Comparison of ENCODE assay signal across 11 cellular contexts in the genomic region with DNA sequence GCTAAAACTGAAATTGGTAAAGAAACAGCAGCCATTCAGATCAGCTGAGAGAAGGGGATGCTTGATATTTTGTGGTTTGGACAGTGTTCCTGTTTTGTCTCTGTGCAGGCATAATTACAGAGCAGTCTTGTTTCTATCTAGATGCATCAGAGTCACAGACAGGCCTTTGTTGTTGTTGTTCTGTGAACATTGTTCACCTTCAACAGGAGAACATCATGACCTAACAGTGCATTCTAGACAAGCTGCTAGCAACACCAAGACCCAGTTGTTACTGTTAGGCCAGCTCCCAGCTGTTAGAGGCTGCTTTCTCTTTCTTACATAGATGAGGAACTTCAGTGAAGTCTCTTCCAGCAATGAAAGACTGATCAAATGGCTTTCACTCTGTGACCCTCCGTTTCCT. TPM values are rescaled to one million over a fixed set of nuclear protein-coding genes. Genes with fewer than 3 reads are reported as not detected.
A peak's percentile ranks its signal among the peaks of the same experiment; 100 is the strongest.
DNase-seq lines count a peak whose midpoint lies in the region; ATAC-seq and TF ChIP-seq lines count a peak whose summit lies in the region.
"Had no signal": no experiment of that assay in that cellular context is flagged by ENCODE, and none has a peak within 500 bp of the region (broad histone marks: within the 10 kb centered on the region; RNA-seq: fewer than 3 reads in every experiment).

No MANE protein-coding gene starts in this region.

- no peak overlapping the region for H3K23ac ChIP-seq in mesendoderm (ENCODE audit: low read length)

- no peak overlapping the region for H3K56ac ChIP-seq in mesendoderm (ENCODE audit: low read length)

- H3K36me3 ChIP-seq in upper lobe of right lung (no peaks in the 10 kb centered on the region), mesendoderm (ENCODE audit: control insufficient read depth, insufficient read depth, low read length) (no peaks in the 10 kb centered on the region)
- H3K36me3 ChIP-seq: SJCRH30 had no signal

- no peak for DNase-seq in activated naive CD4-positive, alpha-beta T cell treated with anti-CD3 and anti-CD28 coated beads, Interleukin-2, amount 50 U/mL, for 16 hours
- DNase-seq in T-helper 2 cell treated with Interferon-gamma antibody and Interleukin-4, amounts not matched to agents 5 μg/mL and 100 μg/mL, for 36 hours (ENCODE audit: low spot score), result no peak
- DNase-seq in effector memory CD8-positive, alpha-beta T cell, result peak in 2 of 3 experiments; percentile 15 to 16
- DNase-seq in upper lobe of right lung, result no peak
- no peak for DNase-seq in foreskin keratinocyte
- DNase-seq in mesendoderm, result no peak
- DNase-seq: GF-D8, SJCRH30 had no signal

- no peak overlapping the region for H3K4ac ChIP-seq in mesendoderm (ENCODE audit: low read depth, low read length)

- H3K27ac ChIP-seq in upper lobe of right lung (peak overlapping the region; percentile 31), foreskin keratinocyte (no peak overlapping the region), mesendoderm (ENCODE audit: low read depth, low read length) (no peak overlapping the region)
- H3K27ac ChIP-seq: SJCRH30 had no signal

- H3K9ac ChIP-seq in mesendoderm (ENCODE audit: low read length), result no peak overlapping the region

- H3K18ac ChIP-seq in mesendoderm (ENCODE audit: low read length), result no peak overlapping the region

- H2BK5ac ChIP-seq in mesendoderm (ENCODE audit: low read length), result no peak overlapping the region

- H3K4me1 Mint-ChIP-seq in activated naive CD4-positive, alpha-beta T cell treated with anti-CD3 and anti-CD28 coated beads, Interleukin-2, amount 50 U/mL, for 24 hours, result peaks cover 49% of the 10 kb centered on the region
- peaks cover 17% of the 10 kb centered on the region for H3K4me1 Mint-ChIP-seq in T-helper 2 cell treated with Interferon-gamma antibody and Interleukin-4, amounts not matched to agents 5 μg/mL and 100 μg/mL, for 36 hours (ENCODE audit: low read depth)
- peaks cover 14 to 19% of the 10 kb centered on the region in 2 donors for H3K4me1 Mint-ChIP-seq in effector memory CD8-positive, alpha-beta T cell (ENCODE audit: low read depth in 2 of 2)

- H2BK120ac ChIP-seq in mesendoderm (ENCODE audit: low read depth, low read length), result no peak overlapping the region

- peaks cover 9% of the 10 kb centered on the region for H3K36me3 Mint-ChIP-seq in activated naive CD4-positive, alpha-beta T cell treated with anti-CD3 and anti-CD28 coated beads, Interleukin-2, amount 50 U/mL, for 24 hours
- peaks cover 12% of the 10 kb centered on the region for H3K36me3 Mint-ChIP-seq in T-helper 2 cell treated with Interferon-gamma antibody and Interleukin-4, amounts not matched to agents 5 μg/mL and 100 μg/mL, for 36 hours (ENCODE audit: low read depth)
- no peaks in the 10 kb centered on the region for H3K36me3 Mint-ChIP-seq in effector memory CD8-positive, alpha-beta T cell (ENCODE audit: insufficient read depth)

- intact Hi-C loops in upper lobe of right lung (cut with DNase I), result no loop called here

- no peak overlapping the region for H3K4me2 ChIP-seq in mesendoderm (ENCODE audit: low read length)

- TF ChIP-seq CTCF in upper lobe of right lung (IDR thresholded peaks at IDR 0.05) (no peak), foreskin keratinocyte (conservative IDR thresholded peaks at IDR 0.05) (no peak)

- peak overlapping the region; percentile 67 for H3K4me3 Mint-ChIP-seq in activated naive CD4-positive, alpha-beta T cell treated with anti-CD3 and anti-CD28 coated beads, Interleukin-2, amount 50 U/mL, for 24 hours
- H3K4me3 Mint-ChIP-seq in T-helper 2 cell treated with Interferon-gamma antibody and Interleukin-4, amounts not matched to agents 5 μg/mL and 100 μg/mL, for 36 hours, result peak overlapping the region; percentile 54
- H3K4me3 Mint-ChIP-seq in effector memory CD8-positive, alpha-beta T cell, result peak overlapping the region; percentile 39 to 61

- H3K27ac Mint-ChIP-seq in activated naive CD4-positive, alpha-beta T cell treated with anti-CD3 and anti-CD28 coated beads, Interleukin-2, amount 50 U/mL, for 24 hours, result peak overlapping the region; percentile 92
- H3K27ac Mint-ChIP-seq in T-helper 2 cell treated with Interferon-gamma antibody and Interleukin-4, amounts not matched to agents 5 μg/mL and 100 μg/mL, for 36 hours, result no peak overlapping the region
- peak overlapping the region; percentile 91 to 95 for H3K27ac Mint-ChIP-seq in effector memory CD8-positive, alpha-beta T cell

- no peak overlapping the region for H3K4me3 ChIP-seq in upper lobe of right lung
- H3K4me3 ChIP-seq in mesendoderm (ENCODE audit: low read length), result no peak overlapping the region
- H3K4me3 ChIP-seq: SJCRH30 had no signal

- H2BK15ac ChIP-seq in mesendoderm (replicated peaks; ENCODE audit: low read depth), result no peak overlapping the region

- no peaks in the 10 kb centered on the region for H3K27me3 Mint-ChIP-seq in activated naive CD4-positive, alpha-beta T cell treated with anti-CD3 and anti-CD28 coated beads, Interleukin-2, amount 50 U/mL, for 24 hours
- peaks cover 48% of the 10 kb centered on the region for H3K27me3 Mint-ChIP-seq in T-helper 2 cell treated with Interferon-gamma antibody and Interleukin-4, amounts not matched to agents 5 μg/mL and 100 μg/mL, for 36 hours (ENCODE audit: low read depth)
- H3K27me3 Mint-ChIP-seq in effector memory CD8-positive, alpha-beta T cell, result peaks cover 6 to 21% of the 10 kb centered on the region in 2 donors

- no peaks in the 10 kb centered on the region for H3K79me1 ChIP-seq in mesendoderm (ENCODE audit: low read length)

- no peak overlapping the region for H2AK5ac ChIP-seq in mesendoderm (ENCODE audit: low read length)

- no peaks in the 10 kb centered on the region for H3K79me2 ChIP-seq in mesendoderm (ENCODE audit: control insufficient read depth, insufficient read depth, low read length)

- H3K27me3 ChIP-seq in upper lobe of right lung, result no peaks in the 10 kb centered on the region
- peaks cover 31% of the 10 kb centered on the region for H3K27me3 ChIP-seq in foreskin keratinocyte
- no peaks in the 10 kb centered on the region for H3K27me3 ChIP-seq in mesendoderm (ENCODE audit: insufficient read depth, low read length, poor library complexity)
- H3K27me3 ChIP-seq: SJCRH30 had no signal

- no CpG with 5 or more reads among the region's 1 CpG for WGBS in mesendoderm (ENCODE audit: extremely low coverage, insufficient coverage, low lambda C conversion rate)

- peaks cover 15% of the 10 kb centered on the region for H3K9me3 Mint-ChIP-seq in activated naive CD4-positive, alpha-beta T cell treated with anti-CD3 and anti-CD28 coated beads, Interleukin-2, amount 50 U/mL, for 24 hours
- peaks cover 19% of the 10 kb centered on the region for H3K9me3 Mint-ChIP-seq in T-helper 2 cell treated with Interferon-gamma antibody and Interleukin-4, amounts not matched to agents 5 μg/mL and 100 μg/mL, for 36 hours
- peaks cover 0 to 3% of the 10 kb centered on the region in 2 donors for H3K9me3 Mint-ChIP-seq in effector memory CD8-positive, alpha-beta T cell

- no peak overlapping the region for H4K8ac ChIP-seq in mesendoderm (ENCODE audit: low read depth, low read length)

- peak; percentile 95 for ATAC-seq in effector memory CD8-positive, alpha-beta T cell (replicated peaks)
- ATAC-seq in upper lobe of right lung (peak; percentile 70), HG02623 (IDR thresholded peaks at IDR 0.05; ENCODE audit: unreplicated experiment) (no peak), foreskin keratinocyte (no peak)

- no peak overlapping the region for H4K5ac ChIP-seq in mesendoderm (ENCODE audit: low read length)

- no peaks in the 10 kb centered on the region for H3K4me1 ChIP-seq in upper lobe of right lung
- H3K4me1 ChIP-seq in foreskin keratinocyte, result no peaks in the 10 kb centered on the region
- no peaks in the 10 kb centered on the region for H3K4me1 ChIP-seq in mesendoderm (ENCODE audit: control insufficient read depth, low read depth, low read length)
- H3K4me1 ChIP-seq: SJCRH30 had no signal

- H3K9me3 ChIP-seq in upper lobe of right lung, result peaks cover 7% of the 10 kb centered on the region
- H3K9me3 ChIP-seq: SJCRH30 had no signal

RNA-seq across cellular contexts. Expression of a gene that starts 8.5 kb away (rescaled TPM):
- total RNA-seq in upper lobe of right lung (79.1 TPM), foreskin keratinocyte (91.3 and 98.0 TPM in 2 replicates)
- polyA plus RNA-seq in foreskin keratinocyte, result 113 and 125 TPM in 2 replicates
- 93.8 TPM for polyA plus RNA-seq in mesendoderm (2013, experiment 1 of 2)
- 95.6 TPM for polyA plus RNA-seq in mesendoderm (2013, experiment 2 of 2)

RNA-seq across cellular contexts. Expression of a gene that starts 11.8 kb away (rescaled TPM):
- total RNA-seq in upper lobe of right lung (not detected), foreskin keratinocyte (not detected in 2 replicates)
- polyA plus RNA-seq in foreskin keratinocyte, result not detected in 2 replicates
- polyA plus RNA-seq in mesendoderm (2013, experiment 1 of 2), result not detected
- polyA plus RNA-seq in mesendoderm (2013, experiment 2 of 2), result not detected
- total RNA-seq: NCI-H460, SJCRH30 had no signal

RNA-seq across cellular contexts. Expression of a gene that starts 28.4 kb away (rescaled TPM):
- total RNA-seq in upper lobe of right lung, result 152 TPM
- total RNA-seq in foreskin keratinocyte, result 54.5 and 59.6 TPM in 2 replicates
- polyA plus RNA-seq in foreskin keratinocyte, result 81.3 and 89.9 TPM in 2 replicates
- polyA plus RNA-seq in mesendoderm (2013, experiment 1 of 2), result 81.7 TPM
- 79.2 TPM for polyA plus RNA-seq in mesendoderm (2013, experiment 2 of 2)

RNA-seq across cellular contexts. Expression of a gene that starts 42.0 kb away (rescaled TPM):
- total RNA-seq in upper lobe of right lung, result 1.5 TPM
- not detected in 2 replicates for total RNA-seq in foreskin keratinocyte
- not detected in 2 replicates for polyA plus RNA-seq in foreskin keratinocyte
- polyA plus RNA-seq in mesendoderm (2013, experiment 1 of 2), result not detected
- 0.07 TPM for polyA plus RNA-seq in mesendoderm (2013, experiment 2 of 2)
- total RNA-seq: NCI-H460 had no signal

RNA-seq across cellular contexts. Expression of a gene that starts 51.6 kb away (rescaled TPM):
- total RNA-seq in upper lobe of right lung (not detected), foreskin keratinocyte (not detected in 2 replicates)
- not detected in 2 replicates for polyA plus RNA-seq in foreskin keratinocyte
- polyA plus RNA-seq in mesendoderm (2013, experiment 1 of 2), result 0.06 TPM
- not detected for polyA plus RNA-seq in mesendoderm (2013, experiment 2 of 2)
- total RNA-seq: NCI-H460 had no signal

Comparison
In these comparisons a context has a peak if more than half of its experiments do, and no peak if none do; other contexts are left out.
1. DNase-seq: peak in effector memory CD8-positive, alpha-beta T cell (2 of 3); none in activated naive CD4-positive, alpha-beta T cell treated with anti-CD3 and anti-CD28 coated beads, Interleukin-2, amount 50 U/mL, for 16 hours (single experiment), T-helper 2 cell treated with Interferon-gamma antibody and Interleukin-4, amounts not matched to agents 5 μg/mL and 100 μg/mL, for 36 hours (single experiment), upper lobe of right lung (single experiment), foreskin keratinocyte (0 of 2) and mesendoderm (single experiment).
2. ATAC-seq: peak in effector memory CD8-positive, alpha-beta T cell (single experiment) and upper lobe of right lung (single experiment); none in HG02623 (single experiment) and foreskin keratinocyte (single experiment).
3. Peak in every context shown above with its lines, with median percentiles within 50 percentile points of each other: H3K4me3 Mint-ChIP-seq.